ENCODE assay signal across 11 cellular contexts in the genomic region with DNA sequence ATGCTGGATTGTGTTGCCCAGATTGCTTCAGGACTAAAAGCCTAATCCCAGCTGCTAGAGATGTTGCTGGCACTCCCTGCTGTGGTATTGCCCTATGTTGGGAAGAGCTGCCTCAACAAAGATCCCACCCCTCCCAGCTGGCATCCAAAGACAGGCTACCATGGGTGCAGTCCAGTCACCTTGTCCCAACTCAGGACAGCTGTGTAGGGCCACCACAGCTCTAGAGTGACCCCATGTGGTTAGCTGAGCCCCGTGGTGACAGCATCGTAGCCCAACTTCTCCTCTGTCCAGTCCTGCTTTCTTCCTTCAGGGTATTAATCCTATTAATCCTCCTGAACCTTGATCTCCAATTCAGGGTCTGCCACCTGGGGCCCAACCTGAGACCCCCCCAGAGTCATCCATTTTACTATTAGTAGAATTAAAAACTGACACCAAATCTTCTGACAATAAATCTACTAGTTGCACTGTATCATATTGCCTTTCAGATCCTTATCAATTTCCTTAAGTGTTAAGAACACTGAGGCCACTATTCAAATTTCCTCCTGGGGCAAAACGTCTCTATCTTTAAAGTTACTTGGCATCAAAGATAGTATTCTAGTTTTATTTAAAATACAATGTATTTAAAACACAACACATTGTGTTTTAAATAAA.
DNase-seq lines count a peak whose midpoint lies in the region; ATAC-seq and TF ChIP-seq lines count a peak whose summit lies in the region.
"Had no signal": no experiment of that assay in that cellular context is flagged by ENCODE, and none has a peak within 500 bp of the region (broad histone marks: within the 10 kb centered on the region; RNA-seq: fewer than 3 reads in every experiment).

No MANE protein-coding gene starts in this region.

- CTCF ChIA-PET in T-cell (lab: Charles Lee), result interaction anchor here in 1 of 2 donors (1.2 kb wide), 1 partner anchor 1307 kb away, joined by 3 read pairs; no protein-coding TSS in a partner anchor

- no peak overlapping the region for H3K27ac ChIP-seq in WERI-Rb-1
- H3K27ac ChIP-seq in liver (ENCODE audit: low read depth in 1 of 2, low read length in 2 of 2), result no peak overlapping the region
- H3K27ac ChIP-seq: parathyroid adenoma had no signal

- H3K9me3 ChIP-seq in WERI-Rb-1 (ENCODE audit: severe bottlenecking) (peaks cover 3% of the 10 kb centered on the region), liver (ENCODE audit: control insufficient read depth in 4 of 4, low read length in 3 of 4) (no peaks in the 10 kb centered on the region)

- TF ChIP-seq CTCF in HFFc6 (IDR thresholded peaks at IDR 0.05), result peak; percentile 80
- peak; percentile 89 for TF ChIP-seq CTCF in WERI-Rb-1 (IDR thresholded peaks at IDR 0.05; ENCODE audit: low read depth, low read length)
- TF ChIP-seq CTCF in liver (IDR thresholded peaks at IDR 0.05; ENCODE audit: low read depth, low read length, missing input control), result peak; percentile 23

- no peak overlapping the region for H3K27ac Mint-ChIP-seq in HFFc6
- no peak overlapping the region for H3K27ac Mint-ChIP-seq in T-cell

- no peak overlapping the region for H3K9ac ChIP-seq in liver (ENCODE audit: low read depth in 1 of 2, low read length in 2 of 2)
- H3K9ac ChIP-seq: parathyroid adenoma had no signal

- ATAC-seq in GM21528 (IDR thresholded peaks at IDR 0.05; ENCODE audit: low FRiP score, unreplicated experiment) (no peak), T-cell (replicated peaks in 1 of 4) (no peak)

- H3K9me3 Mint-ChIP-seq in HFFc6, result no peaks in the 10 kb centered on the region; the same call in 1 of the 2 replicates
- peaks cover 0 to 2% (median 0%) of the 10 kb centered on the region in 3 donors for H3K9me3 Mint-ChIP-seq in T-cell

- H3K4me1 ChIP-seq in liver (ENCODE audit: control insufficient read depth in 4 of 4, insufficient read depth in 4 of 4, low read length in 3 of 4), result peaks cover 0 to 4% (median 0%) of the 10 kb centered on the region in 4 donors
- H3K4me1 ChIP-seq: parathyroid adenoma had no signal

- TF ChIP-seq RAD21 in liver (IDR thresholded peaks at IDR 0.05), result peak; percentile 63 to 80

- 51% methylated on average over 3 of the region's 3 CpGs for WGBS in liver

- H3K27me3 ChIP-seq in WERI-Rb-1 (ENCODE audit: insufficient read depth, low read depth, severe bottlenecking) (no peaks in the 10 kb centered on the region), liver (ENCODE audit: control insufficient read depth in 4 of 4, insufficient read depth in 4 of 4, low read length in 3 of 4) (no peaks in the 10 kb centered on the region)

- H3K36me3 Mint-ChIP-seq in HFFc6 (ENCODE audit: low read depth) (no peaks in the 10 kb centered on the region), T-cell (no peaks in the 10 kb centered on the region)
- H3K36me3 Mint-ChIP-seq: brain had no signal

- H3K36me3 ChIP-seq in WERI-Rb-1 (no peaks in the 10 kb centered on the region), liver (ENCODE audit: control insufficient read depth in 4 of 4, insufficient read depth in 3 of 4, low read depth in 1 of 4, low read length in 3 of 4) (no peaks in the 10 kb centered on the region)

- H3K4me1 Mint-ChIP-seq in HFFc6 (ENCODE audit: low read depth) (peaks cover 16% of the 10 kb centered on the region), T-cell (no peaks in the 10 kb centered on the region)

- POLR2A ChIA-PET in T-cell (lab: Charles Lee), result no interaction called here

- DNase-seq in COLO829 (ENCODE audit: low spot score) (peak; percentile 47), HFFc6 (peak; percentile 43), WERI-Rb-1 (peak; percentile 63), T-cell (no peak)
- no peak for DNase-seq in activated CD4-positive, CD25-positive, alpha-beta regulatory T cell treated with anti-CD3 and anti-CD28 coated beads, Interleukin-2, amount 50 U/mL, for 72 hours
- no peak for DNase-seq in stimulated activated CD4-positive, alpha-beta T cell treated with anti-CD3 and anti-CD28 coated beads, Interleukin-2, amount 100 ng/mL, for 48 hours
- DNase-seq: NCI-H446 had no signal

- H3K27me3 Mint-ChIP-seq in HFFc6 (ENCODE audit: insufficient read depth) (peaks cover 1% of the 10 kb centered on the region; the same call in 1 of the 2 replicates), T-cell (peaks cover 9% of the 10 kb centered on the region in 2 donors)

- no peak overlapping the region for H3K4me3 ChIP-seq in WERI-Rb-1 (ENCODE audit: low read depth, low read length)
- H3K4me3 ChIP-seq in liver (ENCODE audit: low read depth in 1 of 3, low read length in 3 of 3), result no peak overlapping the region

- H3K4me3 Mint-ChIP-seq in HFFc6, result no peak overlapping the region
- H3K4me3 Mint-ChIP-seq in T-cell, result no peak overlapping the region
- H3K4me3 Mint-ChIP-seq: brain had no signal

TF ChIP-seq in liver, 16 proteins besides CTCF, POLR2A, EP300 and RAD21:
- TF ChIP-seq, protein P1, sequence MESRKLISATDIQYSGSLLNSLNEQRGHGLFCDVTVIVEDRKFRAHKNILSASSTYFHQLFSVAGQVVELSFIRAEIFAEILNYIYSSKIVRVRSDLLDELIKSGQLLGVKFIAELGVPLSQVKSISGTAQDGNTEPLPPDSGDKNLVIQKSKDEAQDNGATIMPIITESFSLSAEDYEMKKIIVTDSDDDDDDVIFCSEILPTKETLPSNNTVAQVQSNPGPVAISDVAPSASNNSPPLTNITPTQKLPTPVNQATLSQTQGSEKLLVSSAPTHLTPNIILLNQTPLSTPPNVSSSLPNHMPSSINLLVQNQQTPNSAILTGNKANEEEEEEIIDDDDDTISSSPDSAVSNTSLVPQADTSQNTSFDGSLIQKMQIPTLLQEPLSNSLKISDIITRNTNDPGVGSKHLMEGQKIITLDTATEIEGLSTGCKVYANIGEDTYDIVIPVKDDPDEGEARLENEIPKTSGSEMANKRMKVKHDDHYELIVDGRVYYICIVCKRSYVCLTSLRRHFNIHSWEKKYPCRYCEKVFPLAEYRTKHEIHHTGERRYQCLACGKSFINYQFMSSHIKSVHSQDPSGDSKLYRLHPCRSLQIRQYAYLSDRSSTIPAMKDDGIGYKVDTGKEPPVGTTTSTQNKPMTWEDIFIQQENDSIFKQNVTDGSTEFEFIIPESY (IDR thresholded peaks at IDR 0.05), result no peak
- peak in 1 of 2 donors; percentile 13 for TF ChIP-seq RXRA (IDR thresholded peaks at IDR 0.05)

Comparison
In these comparisons a context has a peak if more than half of its experiments do, and no peak if none do; other contexts are left out.
1. DNase-seq: peak in COLO829 (single experiment), HFFc6 (single experiment) and WERI-Rb-1 (single experiment); none in activated CD4-positive, CD25-positive, alpha-beta regulatory T cell treated with anti-CD3 and anti-CD28 coated beads, Interleukin-2, amount 50 U/mL, for 72 hours (single experiment), T-cell (0 of 34) and stimulated activated CD4-positive, alpha-beta T cell treated with anti-CD3 and anti-CD28 coated beads, Interleukin-2, amount 100 ng/mL, for 48 hours (0 of 2).
2. CTCF ChIP-seq: peak in every context shown above with its lines; median percentile 89 in WERI-Rb-1; 80 in HFFc6; 23 in liver.